8 cellular contexts compared by ENCODE assay signal in genomic region chr20:34400776-34401175, GRCh38. TPM values are rescaled to one million over a fixed set of nuclear protein-coding genes. Genes with fewer than 3 reads are reported as not detected.
DNase-seq lines count a peak whose midpoint lies in the region; ATAC-seq and TF ChIP-seq lines count a peak whose summit lies in the region.
"Not testable (repeated sequence)": the region's sequence is repeated elsewhere in the genome, so short reads cannot be mapped to it uniquely, and the experiment has no call there.

No MANE protein-coding gene starts in this region.

- not testable (repeated sequence) for H3K4me3 Mint-ChIP-seq in CD4-positive, alpha-beta memory T cell; natural killer cell
- peak overlapping the region; percentile 73 for H3K4me3 Mint-ChIP-seq in HFFc6
- peak overlapping the region in 1 of 2 donors; percentile 47 for H3K4me3 Mint-ChIP-seq in activated T-cell treated with anti-CD3 and anti-CD28 coated beads, Interleukin-2, amount 50 U/mL, for 72 hours

- TF ChIP-seq POLR2A in thyroid gland (IDR thresholded peaks at IDR 0.05): not testable (repeated sequence)

- intact Hi-C loops in CD4-positive, alpha-beta memory T cell (cut with micrococcal nuclease); natural killer cell (cut with micrococcal nuclease); thyroid gland (cut with DNase I): not testable (repeated sequence)

- 86 to 89% methylated on average over 6 of the region's 6 CpGs for WGBS in thyroid gland, 2 donors

- H3K4me1 ChIP-seq in CD4-positive, alpha-beta memory T cell (ENCODE audit: insufficient read depth, low read length): peaks cover 26% of the 10 kb centered on the region
- H3K4me1 ChIP-seq in thyroid gland: peaks cover 36 to 48% of the 10 kb centered on the region in 2 donors

- not testable (repeated sequence) for H3K27me3 ChIP-seq in CD4-positive, alpha-beta memory T cell (ENCODE audit: insufficient read depth, low read length); thyroid gland

- not testable (repeated sequence) for H3K4me3 ChIP-seq in CD4-positive, alpha-beta memory T cell (ENCODE audit: low read length in 2 of 2); cardiac fibroblast (replicated peaks in 1 of 2; ENCODE audit: low read depth in 2 of 2, low read length in 2 of 2); thyroid gland (replicated peaks in 1 of 3)

- ATAC-seq in activated T-cell treated with anti-CD3 and anti-CD28 coated beads, Interleukin-2, amount 50 U/mL, for 72 hours (replicated peaks in 1 of 2); natural killer cell: not testable (repeated sequence)

- peaks cover 31 to 55% (median 42%) of the 10 kb centered on the region in 4 donors for H3K4me1 Mint-ChIP-seq in CD4-positive, alpha-beta memory T cell
- H3K4me1 Mint-ChIP-seq in HFFc6 (ENCODE audit: low read depth): peaks cover 58% of the 10 kb centered on the region
- H3K4me1 Mint-ChIP-seq in activated T-cell treated with anti-CD3 and anti-CD28 coated beads, Interleukin-2, amount 50 U/mL, for 72 hours (ENCODE audit: low read depth): peaks cover 59% of the 10 kb centered on the region
- peaks cover 57 to 61% of the 10 kb centered on the region in 2 donors for H3K4me1 Mint-ChIP-seq in natural killer cell

- H3K27ac ChIP-seq in CD4-positive, alpha-beta memory T cell (ENCODE audit: low read depth, low read length): not testable (repeated sequence)
- H3K27ac ChIP-seq in thyroid gland: peak overlapping the region in 2 of 3 donors; percentile 19 to 27

- POLR2A ChIA-PET in CD4-positive, alpha-beta memory T cell (lab: Charles Lee; ENCODE audit: partially characterized antibody): not testable (repeated sequence)

- peaks cover 15 to 35% of the 10 kb centered on the region in 2 donors for H3K36me3 Mint-ChIP-seq in CD4-positive, alpha-beta memory T cell
- peaks cover 19% of the 10 kb centered on the region for H3K36me3 Mint-ChIP-seq in HFFc6 (ENCODE audit: low read depth)
- H3K36me3 Mint-ChIP-seq in activated T-cell treated with anti-CD3 and anti-CD28 coated beads, Interleukin-2, amount 50 U/mL, for 72 hours (ENCODE audit: insufficient read depth in 2 of 2): peaks cover 4 to 17% of the 10 kb centered on the region in 2 donors
- not testable (repeated sequence) for H3K36me3 Mint-ChIP-seq in natural killer cell

- H3K27ac Mint-ChIP-seq in CD4-positive, alpha-beta memory T cell: peak overlapping the region in 6 of 7 donors; percentile 9 to 90 (median 62)
- H3K27ac Mint-ChIP-seq in HFFc6 (peak overlapping the region; percentile 90), natural killer cell (peak overlapping the region; percentile 81 to 84)
- H3K27ac Mint-ChIP-seq in activated T-cell treated with anti-CD3 and anti-CD28 coated beads, Interleukin-2, amount 50 U/mL, for 72 hours: peak overlapping the region; percentile 91

- DNase-seq in CD4-positive, alpha-beta memory T cell; activated T-cell treated with anti-CD3 and anti-CD28 coated beads, Interleukin-2, amount 50 U/mL, for 72 hours; natural killer cell; thyroid gland: not testable (repeated sequence)
- peak; percentile 89 for DNase-seq in HFFc6
- DNase-seq in RPMI7951 (ENCODE audit: low read depth): peak; percentile 86
- peak; percentile 57 to 84 for DNase-seq in cardiac fibroblast (ENCODE audit: low read depth in 2 of 2)
- peak; percentile 41 for DNase-seq in fibroblast of the conjunctiva (ENCODE audit: low read depth)

- CTCF ChIA-PET in CD4-positive, alpha-beta memory T cell (lab: Charles Lee; ENCODE audit: partially characterized antibody): interaction anchor here (1.1 kb wide), 1 partner anchor 88 kb away, joined by 5 read pairs; no protein-coding TSS in a partner anchor

- not testable (repeated sequence) for H3K9me3 Mint-ChIP-seq in CD4-positive, alpha-beta memory T cell; HFFc6; activated T-cell treated with anti-CD3 and anti-CD28 coated beads, Interleukin-2, amount 50 U/mL, for 72 hours; natural killer cell

- H3K27me3 Mint-ChIP-seq in CD4-positive, alpha-beta memory T cell; HFFc6 (ENCODE audit: insufficient read depth); activated T-cell treated with anti-CD3 and anti-CD28 coated beads, Interleukin-2, amount 50 U/mL, for 72 hours (ENCODE audit: low read depth); natural killer cell (ENCODE audit: low read depth in 2 of 2): not testable (repeated sequence)

- H3K9me3 ChIP-seq in CD4-positive, alpha-beta memory T cell (ENCODE audit: control insufficient read depth in 1 of 2, low read length in 2 of 2); thyroid gland: not testable (repeated sequence)

- TF ChIP-seq CTCF in HFFc6 (IDR thresholded peaks at IDR 0.05); cardiac fibroblast (IDR thresholded peaks at IDR 0.05; ENCODE audit: low read depth, low read length); natural killer cell (IDR thresholded peaks at IDR 0.05); thyroid gland (IDR thresholded peaks at IDR 0.05): not testable (repeated sequence)

- not testable (repeated sequence) for H3K36me3 ChIP-seq in CD4-positive, alpha-beta memory T cell (ENCODE audit: insufficient read depth, low read length); thyroid gland

RNA-seq across cellular contexts. Expression of gene ITCH, which starts 37.7 kb away (rescaled TPM):
- total RNA-seq in CD4-positive, alpha-beta memory T cell: 10 to 100 TPM; 59.3 to 68.9 TPM
- 10 to 100 TPM in 1 of 2 donors, 1 to 10 TPM in 1; 9.7 to 25.2 TPM for polyA plus RNA-seq in CD4-positive, alpha-beta memory T cell
- total RNA-seq in HFFc6 (2021; fragmentation: NEBNext Ultra II Directional; extraction: Animal tissue kit (Norgen Biotek cat#: 25700)): 10 to 100 TPM; 55.0 to 63.3 (median 59.1) TPM
- total RNA-seq in RPMI7951 (2014; rRNA removed; shearing (Covaris generic)): 60.1 and 67.4 TPM in 2 replicates
- 10 to 100 TPM; 66.5 to 72.1 TPM for total RNA-seq in activated T-cell treated with anti-CD3 and anti-CD28 coated beads, Interleukin-2, amount 50 U/mL, for 72 hours
- total RNA-seq in natural killer cell (100 to 1,000 TPM; 157 to 182 (median 163) TPM), thyroid gland (100 to 1,000 TPM in 1 of 4 donors, 10 to 100 TPM in 3; 67.5 to 120 (median 75.5) TPM)
